Comparison of ENCODE assay signal across 8 cellular contexts in the genomic region with DNA sequence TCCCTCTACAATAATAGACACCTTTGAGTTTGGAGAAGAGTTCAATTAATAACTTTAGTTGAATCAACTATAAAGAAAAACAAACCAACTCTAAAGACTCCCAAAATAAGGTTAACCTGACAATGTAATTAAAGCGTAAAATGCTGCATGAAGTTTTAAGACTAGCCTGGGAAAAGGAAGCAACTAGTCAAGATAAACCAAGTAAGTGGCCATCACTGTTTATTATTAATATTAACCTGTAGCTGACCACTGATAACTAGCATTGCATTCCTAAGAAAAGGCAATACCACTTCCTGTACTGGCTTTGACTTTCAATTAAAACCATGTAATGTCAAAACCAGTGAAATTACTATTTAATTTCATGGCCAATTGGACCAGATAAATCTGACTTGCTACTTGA. TPM values are rescaled to one million over a fixed set of nuclear protein-coding genes. Genes with fewer than 3 reads are reported as not detected.
DNase-seq lines count a peak whose midpoint lies in the region; ATAC-seq and TF ChIP-seq lines count a peak whose summit lies in the region.

No MANE protein-coding gene starts in this region.

- peaks cover 19% of the 10 kb centered on the region for H3K4me1 Mint-ChIP-seq in dendritic cell treated with granulocyte-macrophage colony-stimulating factor and Interleukin-4, amounts not matched to agents 40 ng/mL and 50 ng/mL, for 4 days (ENCODE audit: low read depth)
- peaks cover 17 to 43% (median 33%) of the 10 kb centered on the region in 7 donors for H3K4me1 Mint-ChIP-seq in naive thymus-derived CD4-positive, alpha-beta T cell

- peak overlapping the region; percentile 98 for H3K4me3 ChIP-seq in AG04450 (ENCODE audit: low read depth, low read length)
- peak overlapping the region; percentile 99 for H3K4me3 ChIP-seq in naive thymus-derived CD4-positive, alpha-beta T cell (ENCODE audit: low read length)

- H3K36me3 Mint-ChIP-seq in dendritic cell treated with granulocyte-macrophage colony-stimulating factor and Interleukin-4, amounts not matched to agents 40 ng/mL and 50 ng/mL, for 4 days (ENCODE audit: low read depth): peaks cover 53% of the 10 kb centered on the region
- H3K36me3 Mint-ChIP-seq in naive thymus-derived CD4-positive, alpha-beta T cell: peaks cover 11 to 42% (median 26%) of the 10 kb centered on the region in 5 donors

- DNase-seq in AG04450 (ENCODE audit: low read depth, low spot score) (no peak), SW480 (ENCODE audit: low spot score) (no peak), GM13977 (ENCODE audit: low spot score) (no peak)
- no peak for DNase-seq in naive thymus-derived CD4-positive, alpha-beta T cell

- intact Hi-C loops in dendritic cell treated with granulocyte-macrophage colony-stimulating factor and Interleukin-4, amounts not matched to agents 40 ng/mL and 50 ng/mL, for 4 days (cut with micrococcal nuclease): no loop called here
- intact Hi-C loops in naive thymus-derived CD4-positive, alpha-beta T cell (cut with micrococcal nuclease): loop anchor here in 1 of 2 donors (5.0 kb wide), 1 partner anchor 781 kb away; a partner anchor contains a TSS

- H3K27me3 Mint-ChIP-seq in dendritic cell treated with granulocyte-macrophage colony-stimulating factor and Interleukin-4, amounts not matched to agents 40 ng/mL and 50 ng/mL, for 4 days: no peaks in the 10 kb centered on the region
- no peaks in the 10 kb centered on the region for H3K27me3 Mint-ChIP-seq in naive thymus-derived CD4-positive, alpha-beta T cell

- peak overlapping the region; percentile 99 for H3K4me3 Mint-ChIP-seq in dendritic cell treated with granulocyte-macrophage colony-stimulating factor and Interleukin-4, amounts not matched to agents 40 ng/mL and 50 ng/mL, for 4 days
- H3K4me3 Mint-ChIP-seq in naive thymus-derived CD4-positive, alpha-beta T cell: peak overlapping the region; percentile 92 to 99 (median 97)

- POLR2A ChIA-PET in AG04450 (lab: Yijun Ruan, JAX): no interaction called here
- POLR2A ChIA-PET in naive thymus-derived CD4-positive, alpha-beta T cell (lab: Charles Lee): interaction anchor here (1.8 to 2.9 kb wide), 3 partner anchors 10 to 108 kb away, joined by 5 to 12 read pairs (median 7); a partner anchor contains a TSS

- H3K4me1 ChIP-seq in naive thymus-derived CD4-positive, alpha-beta T cell (ENCODE audit: control insufficient read depth in 2 of 2, insufficient read depth in 2 of 2, low read length in 2 of 2): peaks cover 13 to 25% of the 10 kb centered on the region in 2 donors

- H3K36me3 ChIP-seq in KOPT-K1 (ENCODE audit: insufficient read depth, low read length): peaks cover 69% of the 10 kb centered on the region
- peaks cover 11 to 37% (median 14%) of the 10 kb centered on the region in 3 experiments for H3K36me3 ChIP-seq in naive thymus-derived CD4-positive, alpha-beta T cell (ENCODE audit: control insufficient read depth in 2 of 3, insufficient read depth in 3 of 3, low read length in 3 of 3)

- no peaks in the 10 kb centered on the region for H3K9me3 Mint-ChIP-seq in dendritic cell treated with granulocyte-macrophage colony-stimulating factor and Interleukin-4, amounts not matched to agents 40 ng/mL and 50 ng/mL, for 4 days
- peaks cover 0 to 1% (median 0%) of the 10 kb centered on the region in 11 donors for H3K9me3 Mint-ChIP-seq in naive thymus-derived CD4-positive, alpha-beta T cell

- no peak for TF ChIP-seq CTCF in AG04450 (IDR thresholded peaks at IDR 0.05; ENCODE audit: low read depth, low read length)
- no peak for TF ChIP-seq CTCF in GM13977 (IDR thresholded peaks at IDR 0.05; ENCODE audit: extremely low read depth, insufficient read depth, missing control alignments)

- in situ Hi-C loops in GM13977 (cut with MboI; ENCODE audit: low pct_unique_long_range_greater_than_20kb, low sequenced_read_pairs, unreplicated experiment): no loop called here

- peak overlapping the region; percentile 34 for H3K27ac Mint-ChIP-seq in dendritic cell treated with granulocyte-macrophage colony-stimulating factor and Interleukin-4, amounts not matched to agents 40 ng/mL and 50 ng/mL, for 4 days
- peak overlapping the region; percentile 43 to 100 (median 98) for H3K27ac Mint-ChIP-seq in naive thymus-derived CD4-positive, alpha-beta T cell

- CTCF ChIA-PET in AG04450 (lab: Charles Lee): interaction anchor here (1.8 to 2.9 kb wide), 3 partner anchors 10 to 95 kb away, joined by 9 to 36 read pairs (median 12); no protein-coding TSS in a partner anchor
- CTCF ChIA-PET in naive thymus-derived CD4-positive, alpha-beta T cell (lab: Charles Lee): interaction anchor here (0.8 to 2.2 kb wide), 2 partner anchors 10 to 11 kb away, joined by 3 to 18 read pairs; no protein-coding TSS in a partner anchor

- H3K27me3 ChIP-seq in AG04450 (ENCODE audit: control insufficient read depth, insufficient read depth, low read length): no peaks in the 10 kb centered on the region
- H3K27me3 ChIP-seq in naive thymus-derived CD4-positive, alpha-beta T cell (ENCODE audit: control insufficient read depth in 2 of 2, insufficient read depth in 2 of 2, low read length in 2 of 2): no peaks in the 10 kb centered on the region

- H3K9me3 ChIP-seq in AG04450 (ENCODE audit: control insufficient read depth, insufficient read depth, low read length): no peaks in the 10 kb centered on the region; the same call in 1 of the 2 replicates
- no peaks in the 10 kb centered on the region for H3K9me3 ChIP-seq in KOPT-K1 (ENCODE audit: insufficient read depth, low read length, poor library complexity, severe bottlenecking)
- no peaks in the 10 kb centered on the region for H3K9me3 ChIP-seq in naive thymus-derived CD4-positive, alpha-beta T cell (ENCODE audit: control insufficient read depth in 2 of 3, low read length in 3 of 3)

- ATAC-seq in naive thymus-derived CD4-positive, alpha-beta T cell: no peak
- ATAC-seq in GM19023 (IDR thresholded peaks at IDR 0.05; ENCODE audit: unreplicated experiment): no peak
- no peak for ATAC-seq in HG02840 (IDR thresholded peaks at IDR 0.05; ENCODE audit: low FRiP score, unreplicated experiment)

- H3K27ac ChIP-seq in AG04450 (ENCODE audit: low read depth, low read length) (no peak overlapping the region), KOPT-K1 (ENCODE audit: low read depth, low read length, poor library complexity, severe bottlenecking) (peak overlapping the region; percentile 92)
- H3K27ac ChIP-seq in naive thymus-derived CD4-positive, alpha-beta T cell (ENCODE audit: low read depth, low read length): peak overlapping the region; percentile 100

RNA-seq across cellular contexts. Expression of a gene that starts 3.0 kb away (rescaled TPM):
- 25.4 and 28.4 TPM in 2 replicates for polyA plus RNA-seq in AG04450 (2011; rRNA removed)
- 40.7 and 41.5 TPM in 2 replicates for polyA minus RNA-seq in AG04450 (2011; rRNA and poly(A)+ RNA removed)
- total RNA-seq in naive thymus-derived CD4-positive, alpha-beta T cell: 100 to 1,000 TPM in 2 of 5 experiments, 10 to 100 TPM in 3; 69.5 to 175 (median 73.0) TPM
- 10 to 100 TPM; 14.1 to 19.3 TPM for polyA plus RNA-seq in naive thymus-derived CD4-positive, alpha-beta T cell

RNA-seq across cellular contexts. Expression of a gene that starts 48.9 kb away (rescaled TPM):
- 6.8 and 7.7 TPM in 2 replicates for polyA plus RNA-seq in AG04450 (2011; rRNA removed)
- polyA minus RNA-seq in AG04450 (2011; rRNA and poly(A)+ RNA removed): 6.6 and 6.9 TPM in 2 replicates
- 1 to 10 TPM in 1 of 5 experiments, under 1 TPM in 4; 0.05 to 1.9 (median 0.57) TPM for total RNA-seq in naive thymus-derived CD4-positive, alpha-beta T cell
- under 1 TPM in 1 of 2 donors, not detected in 1; 0.24 TPM for polyA plus RNA-seq in naive thymus-derived CD4-positive, alpha-beta T cell
